8 cellular contexts compared by ENCODE assay signal in the genomic region with DNA sequence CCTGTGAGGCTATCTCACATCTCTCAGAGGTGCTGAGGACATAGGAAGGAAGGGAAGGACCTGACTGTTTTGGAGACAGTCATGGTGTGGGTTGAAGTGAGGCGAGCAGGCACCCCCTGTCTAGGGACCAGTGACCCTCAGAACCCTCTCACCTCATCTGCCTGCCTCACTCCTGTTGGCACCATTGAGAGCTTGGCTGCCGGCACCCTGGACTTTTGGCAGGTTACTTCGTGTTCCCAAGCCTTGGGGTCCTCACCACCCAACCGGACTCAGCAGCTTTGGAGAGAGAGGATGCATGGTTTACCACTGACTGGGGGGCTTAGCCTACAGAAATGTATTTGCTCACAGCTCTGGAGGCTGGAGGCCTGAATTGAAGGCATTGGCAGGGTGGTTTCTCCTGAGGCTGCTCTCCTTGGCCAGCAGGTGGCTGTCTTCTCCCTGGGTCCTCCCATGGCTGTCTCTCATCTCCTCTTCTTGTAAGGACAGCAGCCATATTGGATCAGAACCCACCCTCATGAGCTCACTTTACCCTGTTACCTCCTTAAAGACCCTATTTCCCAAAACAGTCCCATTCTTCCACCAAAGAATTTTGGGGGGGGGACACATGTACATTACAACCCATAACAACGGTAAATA.
A peak's percentile ranks its signal among the peaks of the same experiment; 100 is the strongest.
DNase-seq lines count a peak whose midpoint lies in the region; ATAC-seq and TF ChIP-seq lines count a peak whose summit lies in the region.

No MANE protein-coding gene starts in this region.

- in situ Hi-C loops in Panc1 (cut with HindIII; ENCODE audit: low pct_unique_long_range_greater_than_20kb, low sequenced_read_pairs), result no loop called here

- POLR2A ChIA-PET in activated CD4-positive, alpha-beta memory T cell treated with anti-CD3 and anti-CD28 coated beads for 36 hours (lab: Charles Lee), result no interaction called here
- POLR2A ChIA-PET in activated CD4-positive, alpha-beta memory T cell treated with anti-CD3 and anti-CD28 coated beads, Interleukin-2, amount 10 ng/mL, durations not matched to agents 7 days and 5 days (lab: Charles Lee), result no interaction called here
- POLR2A ChIA-PET in Panc1 (lab: Charles Lee), result interaction anchor here (0.6 kb wide), 1 partner anchor 146 kb away, joined by 3 read pairs; no protein-coding TSS in a partner anchor

- CTCF ChIA-PET in activated CD4-positive, alpha-beta memory T cell treated with anti-CD3 and anti-CD28 coated beads for 36 hours (lab: Charles Lee), result interaction anchor here (0.6 to 1.7 kb wide), 4 partner anchors 9 to 44 kb away, joined by 3 to 5 read pairs (median 3); no protein-coding TSS in a partner anchor
- CTCF ChIA-PET in activated CD4-positive, alpha-beta memory T cell treated with anti-CD3 and anti-CD28 coated beads, Interleukin-2, amount 10 ng/mL, durations not matched to agents 7 days and 5 days (lab: Charles Lee), result interaction anchor here (1.2 to 1.3 kb wide), 2 partner anchors 11 to 19 kb away, joined by 3 read pairs; no protein-coding TSS in a partner anchor
- CTCF ChIA-PET in Panc1 (lab: Charles Lee), result interaction anchor here (1.0 to 1.4 kb wide), 2 partner anchors 9 to 86 kb away, joined by 3 to 5 read pairs; no protein-coding TSS in a partner anchor

- no peaks in the 10 kb centered on the region for H3K27me3 ChIP-seq in Panc1 (ENCODE audit: control insufficient read depth, insufficient read depth, low read length)
- no peaks in the 10 kb centered on the region for H3K27me3 ChIP-seq in effector memory CD4-positive, alpha-beta T cell (replicated peaks; ENCODE audit: control insufficient read depth, insufficient read depth, low read length, poor library complexity, severe bottlenecking)

- no peaks in the 10 kb centered on the region for H3K36me3 ChIP-seq in Panc1 (ENCODE audit: control insufficient read depth, insufficient read depth, low read length)
- no peaks in the 10 kb centered on the region for H3K36me3 ChIP-seq in effector memory CD4-positive, alpha-beta T cell (ENCODE audit: control insufficient read depth, insufficient read depth, low read length)

- ATAC-seq in GM21367 (IDR thresholded peaks at IDR 0.05; ENCODE audit: unreplicated experiment), result peak; percentile 74
- ATAC-seq in HG03565 (IDR thresholded peaks at IDR 0.05; ENCODE audit: unreplicated experiment), result peak; percentile 92
- ATAC-seq in Panc1, result peak; percentile 90

- intact Hi-C loops in activated CD4-positive, alpha-beta memory T cell treated with anti-CD3 and anti-CD28 coated beads for 36 hours (cut with micrococcal nuclease), result no loop called here
- intact Hi-C loops in Panc1 (cut with micrococcal nuclease; ENCODE audit: unreplicated experiment), result no loop called here

- no peaks in the 10 kb centered on the region for H3K9me3 Mint-ChIP-seq in activated CD4-positive, alpha-beta memory T cell treated with anti-CD3 and anti-CD28 coated beads for 36 hours
- H3K9me3 Mint-ChIP-seq in activated CD4-positive, alpha-beta memory T cell treated with anti-CD3 and anti-CD28 coated beads, Interleukin-2, amount 10 ng/mL, durations not matched to agents 7 days and 5 days, result no peaks in the 10 kb centered on the region
- H3K9me3 Mint-ChIP-seq in glutamatergic neuron (ENCODE audit: unreplicated experiment), result peaks cover 3% of the 10 kb centered on the region

- no peak overlapping the region for H3K4me3 Mint-ChIP-seq in activated CD4-positive, alpha-beta memory T cell treated with anti-CD3 and anti-CD28 coated beads for 36 hours
- no peak overlapping the region for H3K4me3 Mint-ChIP-seq in activated CD4-positive, alpha-beta memory T cell treated with anti-CD3 and anti-CD28 coated beads, Interleukin-2, amount 10 ng/mL, durations not matched to agents 7 days and 5 days
- no peak overlapping the region for H3K4me3 Mint-ChIP-seq in glutamatergic neuron (ENCODE audit: unreplicated experiment)

- no peaks in the 10 kb centered on the region for H3K9me3 ChIP-seq in Panc1 (ENCODE audit: control insufficient read depth, insufficient read depth, low read depth, low read length)
- no peaks in the 10 kb centered on the region for H3K9me3 ChIP-seq in effector memory CD4-positive, alpha-beta T cell (ENCODE audit: control insufficient read depth, low read length)

- TF ChIP-seq CTCF in Panc1 (IDR thresholded peaks at IDR 0.05) (peak; percentile 82), glutamatergic neuron (IDR thresholded peaks at IDR 0.05; ENCODE audit: partially characterized antibody, unreplicated experiment) (peak; percentile 28)

- H3K27ac Mint-ChIP-seq in activated CD4-positive, alpha-beta memory T cell treated with anti-CD3 and anti-CD28 coated beads for 36 hours, result no peak overlapping the region
- no peak overlapping the region for H3K27ac Mint-ChIP-seq in activated CD4-positive, alpha-beta memory T cell treated with anti-CD3 and anti-CD28 coated beads, Interleukin-2, amount 10 ng/mL, durations not matched to agents 7 days and 5 days
- H3K27ac Mint-ChIP-seq in glutamatergic neuron (ENCODE audit: unreplicated experiment), result no peak overlapping the region

- DNase-seq in activated CD4-positive, alpha-beta memory T cell treated with anti-CD3 and anti-CD28 coated beads for 36 hours, result peak; percentile 28
- no peak for DNase-seq in activated CD4-positive, alpha-beta memory T cell treated with anti-CD3 and anti-CD28 coated beads, Interleukin-2, amount 10 ng/mL, durations not matched to agents 7 days and 5 days
- no peak for DNase-seq in Panc1 (ENCODE audit: low read depth, low spot score)
- DNase-seq in glutamatergic neuron, result no peak
- no peak for DNase-seq in effector memory CD4-positive, alpha-beta T cell
- DNase-seq in activated gamma-delta T cell treated with Interleukin-2 at 50 U/mL for 16 hours, result no peak

- H3K4me3 ChIP-seq in Panc1 (ENCODE audit: low read depth in 2 of 2, low read length in 2 of 2), result no peak overlapping the region
- no peak overlapping the region for H3K4me3 ChIP-seq in effector memory CD4-positive, alpha-beta T cell (ENCODE audit: insufficient read depth, low read depth, low read length, poor library complexity, severe bottlenecking)

- no peak overlapping the region for H3K27ac ChIP-seq in Panc1 (ENCODE audit: low read length)
- H3K27ac ChIP-seq in effector memory CD4-positive, alpha-beta T cell (ENCODE audit: insufficient read depth, low read length, poor library complexity, severe bottlenecking), result no peak overlapping the region

- no peaks in the 10 kb centered on the region for H3K27me3 Mint-ChIP-seq in activated CD4-positive, alpha-beta memory T cell treated with anti-CD3 and anti-CD28 coated beads for 36 hours
- H3K27me3 Mint-ChIP-seq in activated CD4-positive, alpha-beta memory T cell treated with anti-CD3 and anti-CD28 coated beads, Interleukin-2, amount 10 ng/mL, durations not matched to agents 7 days and 5 days, result no peaks in the 10 kb centered on the region
- peaks cover 2% of the 10 kb centered on the region for H3K27me3 Mint-ChIP-seq in glutamatergic neuron (ENCODE audit: unreplicated experiment)

- no peaks in the 10 kb centered on the region for H3K4me1 ChIP-seq in Panc1 (ENCODE audit: control insufficient read depth, insufficient read depth, low read length)
- no peaks in the 10 kb centered on the region for H3K4me1 ChIP-seq in effector memory CD4-positive, alpha-beta T cell (ENCODE audit: control insufficient read depth, insufficient read depth, low read length, poor library complexity, severe bottlenecking)

- no peaks in the 10 kb centered on the region for H3K36me3 Mint-ChIP-seq in activated CD4-positive, alpha-beta memory T cell treated with anti-CD3 and anti-CD28 coated beads for 36 hours
- H3K36me3 Mint-ChIP-seq in activated CD4-positive, alpha-beta memory T cell treated with anti-CD3 and anti-CD28 coated beads, Interleukin-2, amount 10 ng/mL, durations not matched to agents 7 days and 5 days (ENCODE audit: low read depth), result no peaks in the 10 kb centered on the region
- H3K36me3 Mint-ChIP-seq in glutamatergic neuron (ENCODE audit: unreplicated experiment), result no peaks in the 10 kb centered on the region

- no peaks in the 10 kb centered on the region for H3K4me1 Mint-ChIP-seq in activated CD4-positive, alpha-beta memory T cell treated with anti-CD3 and anti-CD28 coated beads for 36 hours (ENCODE audit: low read depth)
- H3K4me1 Mint-ChIP-seq in activated CD4-positive, alpha-beta memory T cell treated with anti-CD3 and anti-CD28 coated beads, Interleukin-2, amount 10 ng/mL, durations not matched to agents 7 days and 5 days, result no peaks in the 10 kb centered on the region
- H3K4me1 Mint-ChIP-seq in glutamatergic neuron (ENCODE audit: low read depth, unreplicated experiment), result peaks cover 1% of the 10 kb centered on the region

- BruUV-seq in Panc1 (replicated peaks; lab: Mats Ljungman, UMichigan), result no TSS peak
